In the genomic region with DNA sequence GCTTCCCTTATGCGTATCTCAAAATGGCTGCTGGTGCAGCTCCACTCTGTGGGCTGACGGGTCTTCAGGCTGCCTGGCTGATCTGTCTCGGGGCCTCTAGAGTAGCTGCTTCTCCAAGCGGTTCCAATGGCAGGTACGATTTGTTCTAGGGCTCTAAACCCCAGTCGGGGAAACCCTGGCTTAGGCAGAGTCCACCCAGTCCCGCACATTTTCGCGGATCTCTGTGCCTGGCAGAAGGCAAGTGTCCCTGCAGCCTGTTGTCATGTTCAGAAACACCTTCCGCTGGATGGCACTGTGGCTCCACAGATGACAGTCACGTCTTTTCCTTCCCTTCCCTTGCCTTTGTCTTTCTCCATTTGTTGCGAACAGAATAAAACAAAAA, we compare ENCODE assay signal across 10 cellular contexts. TPM values are rescaled to one million over a fixed set of nuclear protein-coding genes. Genes with fewer than 3 reads are reported as not detected.
DNase-seq lines count a peak whose midpoint lies in the region; ATAC-seq and TF ChIP-seq lines count a peak whose summit lies in the region.
"Had no signal": no experiment of that assay in that cellular context is flagged by ENCODE, and none has a peak within 500 bp of the region (broad histone marks: within the 10 kb centered on the region; RNA-seq: fewer than 3 reads in every experiment).

No MANE protein-coding gene starts in this region.

- H3K4me1 ChIP-seq in ascending aorta, result no peaks in the 10 kb centered on the region
- no peaks in the 10 kb centered on the region for H3K4me1 ChIP-seq in uterus

- H3K27ac ChIP-seq in ascending aorta (peak overlapping the region; percentile 79 to 85), uterus (peak overlapping the region; percentile 71 to 84)

- H3K4me3 ChIP-seq in ascending aorta (peak overlapping the region; percentile 41 to 56), uterus (peak overlapping the region; percentile 25 to 28)

- ATAC-seq in left cardiac atrium (peak in 1 of 2 donors; percentile 48), left ventricle myocardium superior (no peak), HG03342 (IDR thresholded peaks at IDR 0.05; ENCODE audit: unreplicated experiment) (no peak), GM21367 (IDR thresholded peaks at IDR 0.05; ENCODE audit: unreplicated experiment) (no peak), HG02852 (IDR thresholded peaks at IDR 0.05; ENCODE audit: unreplicated experiment) (no peak)

- DNase-seq in left cardiac atrium (peak; percentile 80), left ventricle myocardium superior (no peak), ascending aorta (ENCODE audit: low spot score in 2 of 2) (peak in 1 of 2 donors; percentile 88), lung microvascular endothelial cell (ENCODE audit: low read depth in 2 of 2) (peak; percentile 49 to 91), uterus (peak; percentile 82 to 87)
- DNase-seq: activated CD4-positive, alpha-beta memory T cell treated with anti-CD3 and anti-CD28 coated beads for 36 hours; NCI-H1092 had no signal

- TF ChIP-seq POLR2A in uterus (IDR thresholded peaks at IDR 0.05), result no peak

- TF ChIP-seq CTCF in ascending aorta (IDR thresholded peaks at IDR 0.05) (peak; percentile 8 to 60 (median 30)), uterus (IDR thresholded peaks at IDR 0.05) (peak; percentile 37 to 66 (median 44))

- H3K36me3 ChIP-seq in ascending aorta, result no peaks in the 10 kb centered on the region
- H3K36me3 ChIP-seq in uterus, result no peaks in the 10 kb centered on the region

- H3K9me3 ChIP-seq in ascending aorta (no peaks in the 10 kb centered on the region), uterus (no peaks in the 10 kb centered on the region)

- H3K27me3 ChIP-seq in ascending aorta, result no peaks in the 10 kb centered on the region
- H3K27me3 ChIP-seq in uterus, result no peaks in the 10 kb centered on the region

- intact Hi-C loops in left cardiac atrium (cut with DNase I), result no loop called here
- intact Hi-C loops in left ventricle myocardium superior (cut with micrococcal nuclease), result no loop called here
- intact Hi-C loops in ascending aorta (cut with DNase I), result no loop called here
- intact Hi-C loops in uterus (cut with DNase I; ENCODE audit: low total_unique reads), result no loop called here

RNA-seq across cellular contexts. Expression of gene NBDY, which starts 54.4 kb away (rescaled TPM):
- total RNA-seq in left cardiac atrium (10 to 100 TPM; 27.5 to 32.6 TPM), left ventricle myocardium superior (22.1 TPM), ascending aorta (15.4 TPM), lung microvascular endothelial cell (5.8 and 5.9 TPM in 2 replicates), uterus (10 to 100 TPM in 2 of 4 donors, 1 to 10 TPM in 1, under 1 TPM in 1; 0.51 to 40.4 (median 13.3) TPM)
